1 cellular context compared by ENCODE assay signal in the genomic region with DNA sequence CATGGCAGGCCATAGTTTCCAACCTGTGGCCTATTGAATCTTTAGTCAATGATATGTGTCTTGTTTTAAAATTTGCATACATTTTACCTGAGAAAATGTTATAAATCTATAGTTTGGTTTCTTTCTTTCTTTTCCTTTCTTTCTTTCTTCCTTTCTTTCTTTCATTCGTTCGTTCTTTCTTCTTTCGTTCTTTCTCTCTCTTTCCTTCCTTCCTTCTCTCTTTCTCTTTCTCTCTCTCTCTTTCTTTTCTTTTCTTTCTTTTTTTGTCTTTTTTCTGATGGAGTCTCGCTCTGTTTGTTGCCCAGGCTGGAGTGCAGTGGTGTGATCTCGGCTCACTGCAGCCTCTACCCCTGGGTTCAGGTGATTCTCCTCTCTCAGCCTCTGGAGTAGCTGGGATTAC.
TF ChIP-seq lines count a peak whose summit lies in the region.

No MANE protein-coding gene starts in this region.

TF ChIP-seq in HEK293, 187 proteins besides CTCF, POLR2A, EP300 and RAD21 (continued from another document):
- no peak for TF ChIP-seq BCL11A (tag by site-specific recombination; IDR thresholded peaks at IDR 0.05; ENCODE audit: low read depth)
